In genomic region chr12:91753649-91754048, GRCh38 we compare ENCODE assay signal across 38 cellular contexts.
"Had no signal": no experiment of that assay in that cellular context is flagged by ENCODE, and none has a peak within 500 bp of the region (broad histone marks: within the 10 kb centered on the region; RNA-seq: fewer than 3 reads in every experiment).

No MANE protein-coding gene starts in this region.

- DNase-seq: activated CD4-positive, alpha-beta memory T cell treated with anti-CD3 and anti-CD28 coated beads for 36 hours; activated CD4-positive, alpha-beta T cell treated with anti-CD3 and anti-CD28 coated beads, Interleukin-2, amount 50 U/mL, for 1 hour; activated CD8-positive, alpha-beta memory T cell treated with anti-CD3 and anti-CD28 coated beads, Interleukin-2, amount 50 U/mL, for 4 hours; activated gamma-delta T cell treated with Interleukin-2 at 50 U/mL for 16 hours; activated naive CD4-positive, alpha-beta T cell treated with anti-CD3 and anti-CD28 coated beads for 36 hours; activated T-cell treated with anti-CD3 and anti-CD28 coated beads for 4 hours; activated T-cell treated with anti-CD3 and anti-CD28 coated beads, Interleukin-2, amount 50 U/mL, for 4 hours; amniotic stem cell; aorta; brain microvascular endothelial cell; central memory CD4-positive, alpha-beta T cell; colonic mucosa; MM.1S; MV-4-11; NCI-H1092; NCI-H1417; NCI-H146; NCI-H187; NCI-H2029 treated with DMSO at 0.1 percent for 48 hours; NCI-H2107; NCI-H2171; NCI-H446; NCI-H510A treated with DMSO at 0.1 percent for 48 hours; NCI-H526 treated with DMSO at 0.1 percent for 48 hours; NK-92 treated with Interleukin-12 subunit alpha and Interleukin-12 subunit beta, amount 100 ng/mL, for 24 hours; PC-9; SIG-M5; T-helper 1 cell; T-helper 2 cell; T-helper 9 cell; WERI-Rb-1 had no signal

- FAIRE-seq: RCC 7860 had no signal

- H2AFZ ChIP-seq: PC-9 had no signal

- H3K27ac ChIP-seq: brain microvascular endothelial cell, colonic mucosa, KMS-11, PC-9, RWPE1, WERI-Rb-1 had no signal

- ATAC-seq: activated naive CD4-positive, alpha-beta T cell treated with anti-CD3 and anti-CD28 coated beads, Interleukin-2, amount 50 U/mL, for 72 hours; activated T-cell treated with anti-CD3 and anti-CD28 coated beads, Interleukin-2, amount 50 U/mL, for 4 hours; Right ventricle myocardium inferior; SK-N-SH treated with all-trans-retinoic acid at 6 μM for 48 hours had no signal

- H3K9ac ChIP-seq: KMS-11 had no signal

- H3K4me3 Mint-ChIP-seq: activated CD4-positive, alpha-beta memory T cell treated with anti-CD3 and anti-CD28 coated beads for 36 hours; activated naive CD4-positive, alpha-beta T cell treated with anti-CD3 and anti-CD28 coated beads for 36 hours; activated T-cell treated with anti-CD3 and anti-CD28 coated beads, Interleukin-2, amount 50 U/mL, for 4 hours; activated T-helper 1 cell treated with anti-CD3 and anti-CD28 coated beads, Interleukin-12 subunit alpha, Interleukin-12 subunit beta, Interleukin-2, Interleukin-4 antibody, amounts not matched to agents 30 ng/mL and 10 ng/mL and 1 ng/mL, durations not matched to agents 14 hours and 24 hours and 36 hours had no signal

- H3K27me3 Mint-ChIP-seq: activated CD4-positive, alpha-beta memory T cell treated with anti-CD3 and anti-CD28 coated beads for 36 hours had no signal

- H3K27me3 ChIP-seq: brain microvascular endothelial cell, colonic mucosa had no signal

- H3K4me1 ChIP-seq: colonic mucosa had no signal

- H3K36me3 ChIP-seq: brain microvascular endothelial cell, colonic mucosa, WERI-Rb-1 had no signal

- H3K9me3 ChIP-seq: colonic mucosa had no signal

- H3K4me2 ChIP-seq: KMS-11, PC-9 had no signal

- H3K4me3 ChIP-seq: colonic mucosa, PC-9 had no signal

- H3K27ac Mint-ChIP-seq: activated CD4-positive, alpha-beta memory T cell treated with anti-CD3 and anti-CD28 coated beads for 36 hours; activated naive CD4-positive, alpha-beta T cell treated with anti-CD3 and anti-CD28 coated beads for 36 hours; activated naive CD4-positive, alpha-beta T cell treated with anti-CD3 and anti-CD28 coated beads, Interleukin-2, amount 50 U/mL, for 72 hours; activated T-helper 1 cell treated with anti-CD3 and anti-CD28 coated beads, Interleukin-12 subunit alpha, Interleukin-12 subunit beta, Interleukin-2, Interleukin-4 antibody, amounts not matched to agents 30 ng/mL and 10 ng/mL and 1 ng/mL, durations not matched to agents 14 hours and 24 hours and 36 hours had no signal
